Comparison of ENCODE assay signal across 8 cellular contexts in the genomic region with DNA sequence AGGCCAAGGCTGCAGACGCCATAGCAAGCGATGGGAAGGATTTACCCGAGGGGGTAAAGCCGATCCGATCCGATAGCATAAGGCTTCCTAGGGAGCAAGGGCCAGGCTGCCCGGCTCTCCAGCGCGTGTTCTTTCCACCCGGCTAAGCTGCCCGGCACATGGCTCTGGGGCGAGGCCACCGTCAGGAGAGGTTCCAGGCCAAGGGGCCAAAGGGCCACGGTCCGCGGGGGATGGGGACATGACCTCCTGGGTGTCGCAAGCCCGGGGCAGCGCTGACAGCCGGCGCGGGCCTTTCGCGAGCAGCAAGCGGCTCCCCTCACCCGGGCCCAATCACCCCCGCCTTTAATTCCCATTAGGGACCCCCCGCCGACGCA. TPM values are rescaled to one million over a fixed set of nuclear protein-coding genes. Genes with fewer than 3 reads are reported as not detected.
DNase-seq lines count a peak whose midpoint lies in the region; ATAC-seq and TF ChIP-seq lines count a peak whose summit lies in the region.
"Not testable (repeated sequence)": the region's sequence is repeated elsewhere in the genome, so short reads cannot be mapped to it uniquely, and the experiment has no call there.

No MANE protein-coding gene starts in this region.

- H3K4me2 ChIP-seq in mammary epithelial cell (ENCODE audit: insufficient read depth, low read depth, low read length); mesenchymal stem cell (ENCODE audit: low read length, poor library complexity, severe bottlenecking): not testable (repeated sequence)

- ATAC-seq in T-cell (replicated peaks in 1 of 4): peak in 1 of 4 experiments; percentile 4
- ATAC-seq in Right ventricle myocardium inferior: peak; percentile 54
- peak; percentile 57 for ATAC-seq in upper lobe of right lung

- H3K4me1 ChIP-seq in mammary epithelial cell (ENCODE audit: insufficient read depth, low read length); mesenchymal stem cell (ENCODE audit: control insufficient read depth, insufficient read depth, low read depth, low read length); upper lobe of right lung: not testable (repeated sequence)

- TF ChIP-seq CTCF in HL-60 (IDR thresholded peaks at IDR 0.05; ENCODE audit: insufficient read depth, low read length); mammary epithelial cell (conservative IDR thresholded peaks at IDR 0.05 in 1 of 2, IDR thresholded peaks at IDR 0.05 in 1 of 2; ENCODE audit: extremely low read depth in 1 of 2, insufficient read depth in 1 of 2, low read depth in 1 of 2, low read length in 2 of 2); retinal pigment epithelial cell (conservative IDR thresholded peaks at IDR 0.05; ENCODE audit: low read depth, low read length); upper lobe of right lung (IDR thresholded peaks at IDR 0.05): not testable (repeated sequence)

- H3K23ac ChIP-seq in mesenchymal stem cell (ENCODE audit: low read length in 2 of 2): not testable (repeated sequence)

- not testable (repeated sequence) for H4K20me1 ChIP-seq in mammary epithelial cell (ENCODE audit: insufficient read depth, low read length)

- H3K4me1 Mint-ChIP-seq in T-cell: not testable (repeated sequence)

- not testable (repeated sequence) for H4K91ac ChIP-seq in mesenchymal stem cell (ENCODE audit: low read length)

- H3K14ac ChIP-seq in mesenchymal stem cell (ENCODE audit: low read length in 2 of 2): not testable (repeated sequence)

- not testable (repeated sequence) for DNase-seq in HL-60 (ENCODE audit: low read depth in 1 of 2, low spot score in 1 of 2); T-cell; mammary epithelial cell; Right ventricle myocardium inferior (ENCODE audit: missing footprints); mesenchymal stem cell; retinal pigment epithelial cell (ENCODE audit: low read depth); upper lobe of right lung

- dilution Hi-C loops in mammary epithelial cell (cut with HindIII; ENCODE audit: low sequenced_read_pairs): not testable (repeated sequence)

- H2AFZ ChIP-seq in mammary epithelial cell (ENCODE audit: low read depth, low read length); mesenchymal stem cell (ENCODE audit: low read depth, low read length): not testable (repeated sequence)

- not testable (repeated sequence) for H2BK120ac ChIP-seq in mesenchymal stem cell (ENCODE audit: low read depth, low read length)

- H3K79me1 ChIP-seq in mesenchymal stem cell (replicated peaks; ENCODE audit: low read length, poor library complexity, severe bottlenecking): not testable (repeated sequence)

- not testable (repeated sequence) for H3K36me3 ChIP-seq in mammary epithelial cell (ENCODE audit: insufficient read depth, low read length); mesenchymal stem cell (ENCODE audit: control insufficient read depth in 1 of 2, insufficient read depth in 2 of 2, low read depth in 1 of 2, low read length in 2 of 2); upper lobe of right lung

- H3K9me3 ChIP-seq in mammary epithelial cell (replicated peaks; ENCODE audit: insufficient read depth, low read length); mesenchymal stem cell (ENCODE audit: control insufficient read depth, low read length); upper lobe of right lung: not testable (repeated sequence)

- not testable (repeated sequence) for H2BK12ac ChIP-seq in mesenchymal stem cell (ENCODE audit: low read length in 2 of 2)

- not testable (repeated sequence) for H3K27me3 ChIP-seq in HL-60 (ENCODE audit: insufficient read depth, poor library complexity, severe bottlenecking); mammary epithelial cell (ENCODE audit: insufficient read depth, low read length); mesenchymal stem cell (ENCODE audit: control insufficient read depth in 1 of 2, insufficient read depth in 1 of 2, low read length in 2 of 2); upper lobe of right lung

- not testable (repeated sequence) for H2BK5ac ChIP-seq in mesenchymal stem cell (ENCODE audit: low read depth, low read length, poor library complexity, severe bottlenecking)

- not testable (repeated sequence) for H2AK5ac ChIP-seq in mesenchymal stem cell (ENCODE audit: low read length, severe bottlenecking)

- not testable (repeated sequence) for H3K9ac ChIP-seq in mammary epithelial cell (ENCODE audit: insufficient read depth, low read length)
- H3K9ac ChIP-seq in mesenchymal stem cell (ENCODE audit: low read length): peak overlapping the region; percentile 76

- peak overlapping the region; percentile 70 to 81 (median 73) for H3K4me3 Mint-ChIP-seq in T-cell

- H2BK15ac ChIP-seq in mesenchymal stem cell (ENCODE audit: low read depth, poor library complexity, severe bottlenecking): not testable (repeated sequence)

- not testable (repeated sequence) for BruUV-seq in mammary epithelial cell (replicated peaks; lab: Mats Ljungman, UMichigan)

- CTCF ChIA-PET in T-cell (lab: Charles Lee); mammary epithelial cell (lab: Charles Lee; ENCODE audit: low non-redundant PET): not testable (repeated sequence)

- in situ Hi-C loops in mammary epithelial cell (cut with MboI; ENCODE audit: low sequenced_read_pairs in 2 of 2): not testable (repeated sequence)

- H3K27ac Mint-ChIP-seq in T-cell: not testable (repeated sequence)

- not testable (repeated sequence) for H3K4ac ChIP-seq in mesenchymal stem cell (ENCODE audit: low read depth in 1 of 2, low read length in 2 of 2)

- intact Hi-C loops in mammary epithelial cell (cut with micrococcal nuclease); Right ventricle myocardium inferior (cut with DNase I); upper lobe of right lung (cut with DNase I): not testable (repeated sequence)

- not testable (repeated sequence) for H3K18ac ChIP-seq in mesenchymal stem cell (ENCODE audit: low read depth in 1 of 2, low read length in 2 of 2)

- peaks cover 17% of the 10 kb centered on the region for H3K79me2 ChIP-seq in mammary epithelial cell (ENCODE audit: insufficient read depth, low read length)

- H3K4me3 ChIP-seq in GM08714 (ENCODE audit: low read length): peak overlapping the region; percentile 51; the same call in 1 of the 2 replicates
- peak overlapping the region; percentile 25; the same call in 1 of the 2 replicates for H3K4me3 ChIP-seq in HL-60 (replicated peaks; ENCODE audit: insufficient read depth, low read length)
- peak overlapping the region in 1 of 3 experiments; percentile 22 for H3K4me3 ChIP-seq in mammary epithelial cell (replicated peaks in 1 of 3; ENCODE audit: insufficient read depth in 1 of 3, low read depth in 2 of 3, low read length in 3 of 3)
- peak overlapping the region in 1 of 2 experiments; percentile 67 for H3K4me3 ChIP-seq in mesenchymal stem cell (ENCODE audit: insufficient read depth in 1 of 2, low read depth in 1 of 2, low read length in 2 of 2)
- peak overlapping the region; percentile 46 for H3K4me3 ChIP-seq in retinal pigment epithelial cell (ENCODE audit: low read length)
- H3K4me3 ChIP-seq in upper lobe of right lung: peak overlapping the region; percentile 71

- not testable (repeated sequence) for H3K36me3 Mint-ChIP-seq in T-cell

- WGBS in mammary epithelial cell (ENCODE audit: low coverage, missing lambda C conversion rate): no CpG with 5 or more reads among the region's 30 CpGs
- no CpG with 5 or more reads among the region's 30 CpGs for whole genome bisulfite sequencing in mesenchymal stem cell

- not testable (repeated sequence) for H3K27me3 Mint-ChIP-seq in T-cell

- H3K9me3 Mint-ChIP-seq in T-cell: not testable (repeated sequence)

- not testable (repeated sequence) for H4K8ac ChIP-seq in mesenchymal stem cell (ENCODE audit: low read length)

- POLR2A ChIA-PET in T-cell (lab: Charles Lee): not testable (repeated sequence)

- H3K27ac ChIP-seq in HL-60 (replicated peaks); mesenchymal stem cell (ENCODE audit: low read length, poor library complexity, severe bottlenecking): not testable (repeated sequence)
- H3K27ac ChIP-seq in mammary epithelial cell (ENCODE audit: insufficient read depth, low read depth, low read length) (peak overlapping the region; percentile 29), upper lobe of right lung (peak overlapping the region; percentile 91)

RNA-seq across cellular contexts. Expression of gene RMND5A, which starts 0.8 kb away (rescaled TPM):
- total RNA-seq in T-cell (10 to 100 TPM; 27.0 to 37.3 (median 31.7) TPM), mammary epithelial cell (10 to 100 TPM; 32.1 to 47.0 TPM), Right ventricle myocardium inferior (91.6 TPM), upper lobe of right lung (28.5 TPM)
- polyA plus RNA-seq in mammary epithelial cell: 18.8 TPM
- polyA minus RNA-seq in mammary epithelial cell: 60.2 TPM
- 9.3 TPM for polyA plus RNA-seq in mesenchymal stem cell (2013, experiment 1 of 2)
- polyA plus RNA-seq in mesenchymal stem cell (2013, experiment 2 of 2): 9.9 TPM
